13 cellular contexts compared by ENCODE assay signal in genomic region chr2:236857781-236858180, GRCh38.
"Had no signal": no experiment of that assay in that cellular context is flagged by ENCODE, and none has a peak within 500 bp of the region (broad histone marks: within the 10 kb centered on the region; RNA-seq: fewer than 3 reads in every experiment).

No MANE protein-coding gene starts in this region.

- H3K9me3 ChIP-seq: suprapubic skin, upper lobe of left lung had no signal

- H3K27ac ChIP-seq: suprapubic skin, upper lobe of left lung had no signal

- H3K9me3 Mint-ChIP-seq: activated naive CD4-positive, alpha-beta T cell treated with anti-CD3 and anti-CD28 coated beads, Interleukin-2, amount 50 U/mL, for 24 hours; stimulated activated naive CD8-positive, alpha-beta T cell treated with anti-CD3 and anti-CD28 coated beads, Interleukin-15, Interleukin-2, amounts not matched to agents 100 ng/mL and 50 ng/mL, for 24 hours; T-helper 1 cell treated with Interleukin-12 subunit alpha and Interleukin-12 subunit beta and Interleukin-4 antibody, amounts not matched to agents 30 μg/mL and 1 μg/mL, for 36 hours had no signal

- H3K4me3 Mint-ChIP-seq: activated naive CD4-positive, alpha-beta T cell treated with anti-CD3 and anti-CD28 coated beads, Interleukin-2, amount 50 U/mL, for 24 hours; naive thymus-derived CD8-positive, alpha-beta T cell; stimulated activated naive CD8-positive, alpha-beta T cell treated with anti-CD3 and anti-CD28 coated beads, Interleukin-15, Interleukin-2, amounts not matched to agents 100 ng/mL and 50 ng/mL, for 24 hours; T-helper 1 cell treated with Interleukin-12 subunit alpha and Interleukin-12 subunit beta and Interleukin-4 antibody, amounts not matched to agents 30 μg/mL and 1 μg/mL, for 36 hours had no signal

- H3K4me1 Mint-ChIP-seq: activated naive CD4-positive, alpha-beta T cell treated with anti-CD3 and anti-CD28 coated beads, Interleukin-2, amount 50 U/mL, for 24 hours had no signal

- DNase-seq: activated CD4-positive, alpha-beta T cell treated with anti-CD3 and anti-CD28 coated beads for 48 hours; activated effector memory CD4-positive, alpha-beta T cell treated with anti-CD3 and anti-CD28 coated beads, Interleukin-2, amount 50 U/mL, for 16 hours; activated T-cell treated with anti-CD3 and anti-CD28 coated beads, Interleukin-2, amount 50 U/mL, for 1 hour; central memory CD4-positive, alpha-beta T cell; effector CD8-positive, alpha-beta T cell; foreskin melanocyte; naive thymus-derived CD8-positive, alpha-beta T cell; occipital lobe; upper lobe of left lung had no signal

- H3K36me3 ChIP-seq: suprapubic skin, upper lobe of left lung had no signal

- H3K36me3 Mint-ChIP-seq: activated naive CD4-positive, alpha-beta T cell treated with anti-CD3 and anti-CD28 coated beads, Interleukin-2, amount 50 U/mL, for 24 hours; naive thymus-derived CD8-positive, alpha-beta T cell had no signal

- H3K27ac Mint-ChIP-seq: activated naive CD4-positive, alpha-beta T cell treated with anti-CD3 and anti-CD28 coated beads, Interleukin-2, amount 50 U/mL, for 24 hours; stimulated activated naive CD8-positive, alpha-beta T cell treated with anti-CD3 and anti-CD28 coated beads, Interleukin-15, Interleukin-2, amounts not matched to agents 100 ng/mL and 50 ng/mL, for 24 hours; T-helper 1 cell treated with Interleukin-12 subunit alpha and Interleukin-12 subunit beta and Interleukin-4 antibody, amounts not matched to agents 30 μg/mL and 1 μg/mL, for 36 hours had no signal

- H3K27me3 ChIP-seq: suprapubic skin, upper lobe of left lung had no signal

- H3K4me3 ChIP-seq: suprapubic skin, upper lobe of left lung had no signal

- ATAC-seq: naive thymus-derived CD8-positive, alpha-beta T cell had no signal

- H3K27me3 Mint-ChIP-seq: activated naive CD4-positive, alpha-beta T cell treated with anti-CD3 and anti-CD28 coated beads, Interleukin-2, amount 50 U/mL, for 24 hours; stimulated activated naive CD8-positive, alpha-beta T cell treated with anti-CD3 and anti-CD28 coated beads, Interleukin-15, Interleukin-2, amounts not matched to agents 100 ng/mL and 50 ng/mL, for 24 hours had no signal
